In genomic region chr10:17644485-17644964, GRCh38 we compare ENCODE assay signal across 8 cellular contexts. TPM values are rescaled to one million over a fixed set of nuclear protein-coding genes. Genes with fewer than 3 reads are reported as not detected.
DNase-seq lines count a peak whose midpoint lies in the region; ATAC-seq and TF ChIP-seq lines count a peak whose summit lies in the region.

No MANE protein-coding gene starts in this region.

- WGBS in testis, 2 donors: 2% methylated on average over 9 of the region's 9 CpGs

- H3K36me3 ChIP-seq in breast epithelium: no peaks in the 10 kb centered on the region
- no peaks in the 10 kb centered on the region for H3K36me3 ChIP-seq in left lung
- no peaks in the 10 kb centered on the region for H3K36me3 ChIP-seq in testis (ENCODE audit: low read depth, missing control alignments)

- H3K27ac ChIP-seq in breast epithelium (peak overlapping the region; percentile 98), left lung (peak overlapping the region; percentile 96 to 98), testis (peak overlapping the region; percentile 88 to 99)

- peak; percentile 35 for ATAC-seq in HG02678 (IDR thresholded peaks at IDR 0.05; ENCODE audit: unreplicated experiment)
- peak; percentile 23 for ATAC-seq in left lung

- DNase-seq in activated naive CD4-positive, alpha-beta T cell treated with anti-CD3 and anti-CD28 coated beads, Interleukin-2, amount 10 ng/mL, durations not matched to agents 7 days and 5 days: no peak
- DNase-seq in activated naive CD4-positive, alpha-beta T cell (lab: John Stamatoyannopoulos, UW): no peak
- DNase-seq in NCI-H526 treated with DMSO at 0.1 percent for 48 hours (lab: John Stamatoyannopoulos, UW) (peak; percentile 1), breast epithelium (ENCODE audit: low spot score in 2 of 2) (no peak), left lung (no peak), testis (peak; percentile 32), medulla oblongata (ENCODE audit: extremely low spot score) (no peak)

- peak overlapping the region; percentile 97 for H3K4me3 Mint-ChIP-seq in activated naive CD4-positive, alpha-beta T cell treated with anti-CD3 and anti-CD28 coated beads, Interleukin-2, amount 10 ng/mL, durations not matched to agents 7 days and 5 days

- no peak for TF ChIP-seq POLR2A in breast epithelium (IDR thresholded peaks at IDR 0.05)
- TF ChIP-seq POLR2A in testis (IDR thresholded peaks at IDR 0.05): no peak

- intact Hi-C loops in breast epithelium (cut with DNase I; ENCODE audit: low total_unique reads) (loop anchor here (5.0 kb wide), 1 partner anchor 642 kb away; no protein-coding TSS in a partner anchor), left lung (cut with DNase I) (no loop called here), testis (cut with DNase I; ENCODE audit: low total_unique reads) (no loop called here)

- H3K27me3 Mint-ChIP-seq in activated naive CD4-positive, alpha-beta T cell treated with anti-CD3 and anti-CD28 coated beads, Interleukin-2, amount 10 ng/mL, durations not matched to agents 7 days and 5 days: no peaks in the 10 kb centered on the region

- peaks cover 22% of the 10 kb centered on the region for H3K36me3 Mint-ChIP-seq in activated naive CD4-positive, alpha-beta T cell treated with anti-CD3 and anti-CD28 coated beads, Interleukin-2, amount 10 ng/mL, durations not matched to agents 7 days and 5 days

- H3K27me3 ChIP-seq in breast epithelium (no peaks in the 10 kb centered on the region), left lung (no peaks in the 10 kb centered on the region), testis (no peaks in the 10 kb centered on the region)

- TF ChIP-seq CTCF in breast epithelium (IDR thresholded peaks at IDR 0.05): no peak
- no peak for TF ChIP-seq CTCF in left lung (IDR thresholded peaks at IDR 0.05)
- TF ChIP-seq CTCF in testis (IDR thresholded peaks at IDR 0.05): no peak

- peaks cover 7% of the 10 kb centered on the region for H3K9me3 Mint-ChIP-seq in activated naive CD4-positive, alpha-beta T cell treated with anti-CD3 and anti-CD28 coated beads, Interleukin-2, amount 10 ng/mL, durations not matched to agents 7 days and 5 days

- H3K9me3 ChIP-seq in breast epithelium (no peaks in the 10 kb centered on the region), left lung (no peaks in the 10 kb centered on the region), testis (no peaks in the 10 kb centered on the region)

- H3K27ac Mint-ChIP-seq in activated naive CD4-positive, alpha-beta T cell treated with anti-CD3 and anti-CD28 coated beads, Interleukin-2, amount 10 ng/mL, durations not matched to agents 7 days and 5 days: peak overlapping the region; percentile 99

- H3K4me1 ChIP-seq in breast epithelium: peaks cover 0 to 12% of the 10 kb centered on the region in 2 donors
- peaks cover 16 to 57% of the 10 kb centered on the region in 2 donors for H3K4me1 ChIP-seq in left lung
- peaks cover 21% of the 10 kb centered on the region for H3K4me1 ChIP-seq in testis

- peaks cover 65% of the 10 kb centered on the region for H3K4me1 Mint-ChIP-seq in activated naive CD4-positive, alpha-beta T cell treated with anti-CD3 and anti-CD28 coated beads, Interleukin-2, amount 10 ng/mL, durations not matched to agents 7 days and 5 days

- CTCF ChIA-PET in activated naive CD4-positive, alpha-beta T cell treated with anti-CD3 and anti-CD28 coated beads, Interleukin-2, amount 10 ng/mL, durations not matched to agents 7 days and 5 days (lab: Charles Lee): interaction anchor here (0.8 to 1.2 kb wide), 3 partner anchors 26 to 31 kb away, joined by 3 to 4 read pairs (median 3); partner anchors contain the start of gene HACD1

- H3K4me3 ChIP-seq in breast epithelium (peak overlapping the region; percentile 72 to 82 (median 73)), left lung (peak overlapping the region; percentile 66 to 84), testis (peak overlapping the region; percentile 83)

RNA-seq across cellular contexts. Expression of gene STAM, which starts 0.6 kb away (rescaled TPM):
- total RNA-seq in breast epithelium (10 to 100 TPM; 19.0 to 25.2 (median 22.7) TPM), left lung (10 to 100 TPM; 36.4 to 42.3 TPM), testis (10 to 100 TPM; 40.6 to 40.9 TPM)
- polyA plus RNA-seq in testis (ENCODE audit: insufficient read depth, low read depth, low replicate concordance): 23.7 TPM

RNA-seq across cellular contexts. Expression of gene HACD1, which starts 27.4 kb away (rescaled TPM):
- total RNA-seq in breast epithelium: 10 to 100 TPM; 13.1 to 60.3 (median 13.2) TPM
- total RNA-seq in left lung: 10 to 100 TPM; 45.1 to 47.0 TPM
- 10 to 100 TPM; 16.2 to 28.5 TPM for total RNA-seq in testis
- polyA plus RNA-seq in testis (ENCODE audit: insufficient read depth, low read depth, low replicate concordance): 14.0 TPM

Comparison
In these comparisons a context has a peak if more than half of its experiments do, and no peak if none do; other contexts are left out.
1. DNase-seq: peak in NCI-H526 treated with DMSO at 0.1 percent for 48 hours (single experiment) and testis (single experiment); none in activated naive CD4-positive, alpha-beta T cell treated with anti-CD3 and anti-CD28 coated beads, Interleukin-2, amount 10 ng/mL, durations not matched to agents 7 days and 5 days (single experiment), activated naive CD4-positive, alpha-beta T cell (0 of 4), breast epithelium (0 of 2), left lung (0 of 2) and medulla oblongata (single experiment).
2. Peak in every context shown above with its lines, with median percentiles within 50 percentile points of each other: H3K27ac ChIP-seq and H3K4me3 ChIP-seq.